In the genomic region with DNA sequence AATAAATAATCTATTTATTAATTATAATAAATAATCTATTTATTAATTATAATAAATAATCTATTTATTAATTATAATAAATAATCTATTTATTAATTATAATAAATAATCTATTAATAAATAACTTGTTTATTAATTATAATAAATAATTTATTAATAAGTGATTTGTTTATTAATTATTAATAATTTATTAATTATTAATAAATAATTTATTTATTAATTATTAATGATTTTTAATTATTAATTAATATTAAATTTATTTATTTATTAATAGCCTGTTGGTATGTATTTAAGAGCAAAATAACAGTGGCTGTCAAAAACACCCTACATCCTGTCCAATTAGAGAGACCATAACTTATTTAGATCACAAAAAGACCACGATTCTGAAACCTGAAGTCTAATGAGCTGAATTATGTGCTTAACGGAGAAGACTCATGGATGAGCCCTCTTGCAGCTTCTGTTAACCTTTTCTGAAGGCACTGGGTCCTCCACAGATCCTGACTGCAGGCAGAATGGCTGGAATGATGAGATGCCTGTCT, we compare ENCODE assay signal across 19 cellular contexts.
DNase-seq lines count a peak whose midpoint lies in the region; ATAC-seq and TF ChIP-seq lines count a peak whose summit lies in the region.
"Had no signal": no experiment of that assay in that cellular context is flagged by ENCODE, and none has a peak within 500 bp of the region (broad histone marks: within the 10 kb centered on the region; RNA-seq: fewer than 3 reads in every experiment).

No MANE protein-coding gene starts in this region.

- H3K9me3 Mint-ChIP-seq in Calu3 (ENCODE audit: low read depth, unreplicated experiment) (no peaks in the 10 kb centered on the region), WTC11 (peaks cover under 1% of the 10 kb centered on the region)
- H3K9me3 Mint-ChIP-seq: H9 had no signal

- no peak overlapping the region for H3K14ac ChIP-seq in IMR-90 (replicated peaks; ENCODE audit: low read depth, low read length)

- in situ Hi-C loops in IMR-90 (cut with MboI; ENCODE audit: low sequenced_read_pairs) = loop anchor here (25.0 kb wide), 1 partner anchor 1189 kb away; no protein-coding TSS in a partner anchor

- peaks cover 0 to 3% of the 10 kb centered on the region in 2 experiments; a peak in 1 of 4 replicates for H3K79me1 ChIP-seq in IMR-90 (ENCODE audit: low read depth in 1 of 2, low read length in 2 of 2)

- no peak overlapping the region for H3K27ac ChIP-seq in IMR-90 (ENCODE audit: insufficient read depth, low read length)
- H3K27ac ChIP-seq in prostate gland = no peak overlapping the region

- DNase-seq in Calu3 = no peak
- no peak for DNase-seq in IMR-90
- no peak for DNase-seq in WTC11 (ENCODE audit: low spot score)
- DNase-seq in kidney tubule cell (ENCODE audit: low spot score) = peak; percentile 6
- no peak for DNase-seq in effector CD4-positive, alpha-beta T cell
- DNase-seq in posterior cingulate gyrus = no peak
- DNase-seq in HEK293T (ENCODE audit: extremely low spot score) = no peak
- no peak for DNase-seq in prostate gland (ENCODE audit: low spot score)
- DNase-seq: AML-193, C1 segment of cervical spinal cord, H9, NCI-H1105, NCI-H146, NCI-H2029, NCI-H2171, NCI-H345, NCI-H524, Right ventricle myocardium superior had no signal

- CTCF ChIA-PET in Calu3 (lab: Charles Lee) (interaction anchor here (0.6 kb wide), 1 partner anchor 31 kb away, joined by 4 read pairs; no protein-coding TSS in a partner anchor), IMR-90 (lab: Yijun Ruan, JAX) (interaction anchor here (0.5 kb wide), 1 partner anchor 8 kb away, joined by 3 read pairs; no protein-coding TSS in a partner anchor), WTC11 (lab: Charles Lee) (interaction anchor here (1.0 kb wide), 1 partner anchor 86 kb away, joined by 3 read pairs; no protein-coding TSS in a partner anchor), HEK293T (lab: Yijun Ruan, JAX) (interaction anchor here (0.6 kb wide), 1 partner anchor 41 kb away, joined by 5 read pairs; no protein-coding TSS in a partner anchor)

- peaks cover 32% of the 10 kb centered on the region for H3K4me1 Mint-ChIP-seq in Calu3 (ENCODE audit: low read depth, unreplicated experiment)
- H3K4me1 Mint-ChIP-seq in WTC11 = no peaks in the 10 kb centered on the region
- H3K4me1 Mint-ChIP-seq: H9 had no signal

- no peak overlapping the region for H3K56ac ChIP-seq in IMR-90 (ENCODE audit: extremely low read depth, insufficient read depth, low read length)

- H3K23ac ChIP-seq in IMR-90 (ENCODE audit: low read depth, low read length) = no peak overlapping the region

- TF ChIP-seq RAD21 in IMR-90 (IDR thresholded peaks at IDR 0.05; ENCODE audit: low read length) = no peak

- no peak overlapping the region for H4K8ac ChIP-seq in IMR-90 (ENCODE audit: low read depth in 2 of 2, low read length in 2 of 2)

- TF ChIP-seq CTCF in Calu3 (IDR thresholded peaks at IDR 0.05; ENCODE audit: unreplicated experiment) (no peak), IMR-90 (conservative IDR thresholded peaks at IDR 0.05; ENCODE audit: low read depth, low read length) (no peak), WTC11 (IDR thresholded peaks at IDR 0.05) (no peak), prostate gland (IDR thresholded peaks at IDR 0.05) (no peak)

- POLR2A ChIA-PET in IMR-90 (lab: Charles Lee; ENCODE audit: unreplicated experiment) = no interaction called here
- POLR2A ChIA-PET in WTC11 (lab: Charles Lee) = no interaction called here
- POLR2A ChIA-PET in HEK293T (lab: Yijun Ruan, JAX) = no interaction called here

- H4K20me1 ChIP-seq in IMR-90 (ENCODE audit: insufficient read depth, low read length) = no peaks in the 10 kb centered on the region

- 0 out of 2 replicates have a peak overlapping the region, but pooled peaks have one; percentile 39 for H2BK20ac ChIP-seq in IMR-90 (ENCODE audit: low read depth, low read length)

- no peak overlapping the region for H2AFZ ChIP-seq in IMR-90 (replicated peaks; ENCODE audit: low read length, poor library complexity)

- peak overlapping the region; percentile 94 for H3K27ac Mint-ChIP-seq in Calu3 (ENCODE audit: unreplicated experiment)
- no peak overlapping the region for H3K27ac Mint-ChIP-seq in WTC11
- H3K27ac Mint-ChIP-seq: H9 had no signal

- H3K4me1 ChIP-seq in IMR-90 (ENCODE audit: control insufficient read depth, insufficient read depth, low read length) (peaks cover 13% of the 10 kb centered on the region), prostate gland (replicated peaks) (no peaks in the 10 kb centered on the region)

- H2AK5ac ChIP-seq in IMR-90 (ENCODE audit: low read depth, low read length) = peak overlapping the region; percentile 48; the same call in 1 of the 2 replicates

- H3K4me3 Mint-ChIP-seq in Calu3 (ENCODE audit: low read depth, unreplicated experiment) = no peak overlapping the region
- H3K4me3 Mint-ChIP-seq in WTC11 = no peak overlapping the region
- H3K4me3 Mint-ChIP-seq: H9 had no signal

- no peaks in the 10 kb centered on the region for H3K27me3 ChIP-seq in IMR-90 (ENCODE audit: control insufficient read depth, insufficient read depth, low read length)
- H3K27me3 ChIP-seq in prostate gland (replicated peaks; ENCODE audit: insufficient read depth) = no peaks in the 10 kb centered on the region

- H3K4me3 ChIP-seq in IMR-90 (ENCODE audit: insufficient read depth, low read depth, low read length) (no peak overlapping the region), prostate gland (no peak overlapping the region)
- H3K4me3 ChIP-seq: GM12878 had no signal

- H2AK9ac ChIP-seq in IMR-90 (replicated peaks; ENCODE audit: low read depth, low read length, poor library complexity) = no peak overlapping the region

- dilution Hi-C loops in IMR-90 (cut with HindIII; ENCODE audit: low sequenced_read_pairs, unreplicated experiment) = no loop called here

- H3K36me3 ChIP-seq in IMR-90 (ENCODE audit: control insufficient read depth, insufficient read depth, low read length) (no peaks in the 10 kb centered on the region), prostate gland (no peaks in the 10 kb centered on the region)

- H3K4me2 ChIP-seq in IMR-90 (ENCODE audit: low read depth, low read length) = no peak overlapping the region

- ATAC-seq in IMR-90 (ENCODE audit: low read depth) = no peak
- no peak for ATAC-seq in WTC11
- ATAC-seq: GM12878 had no signal

- H3K9ac ChIP-seq in IMR-90 (ENCODE audit: low read depth, low read length) = no peak overlapping the region

- H3K4ac ChIP-seq in IMR-90 (ENCODE audit: low read depth, low read length) = no peak overlapping the region

- no peak overlapping the region for H4K91ac ChIP-seq in IMR-90 (ENCODE audit: insufficient read depth, low read depth, low read length)

- H3K9me3 ChIP-seq in IMR-90 (ENCODE audit: control insufficient read depth, insufficient read depth, low read length) (no peaks in the 10 kb centered on the region), prostate gland (no peaks in the 10 kb centered on the region)

- WGBS in IMR-90 (ENCODE audit: extremely low coverage in 2 of 2, insufficient read length in 1 of 2), 2 experiments = no CpG with 5 or more reads among the region's 2 CpGs
- WGBS in prostate gland = 75% methylated on average over 2 of the region's 2 CpGs

- TF ChIP-seq POLR2A in IMR-90 (IDR thresholded peaks at IDR 0.05; ENCODE audit: low read depth, low read length) = no peak
- TF ChIP-seq POLR2A in prostate gland (IDR thresholded peaks at IDR 0.05) = no peak

- no peak overlapping the region; the same call in 1 of the 2 replicates for H2BK120ac ChIP-seq in IMR-90 (ENCODE audit: low read depth, low read length)

- BruUV-seq in Calu3 (replicated peaks; lab: Mats Ljungman, UMichigan) = no TSS peak
- BruUV-seq in IMR-90 (replicated peaks; lab: Mats Ljungman, UMichigan) = no TSS peak

- H2BK15ac ChIP-seq in IMR-90 (ENCODE audit: low read depth, low read length) = peak overlapping the region; percentile 7; the same call in 2 of the 3 replicates

- H3K27me3 Mint-ChIP-seq in Calu3 (ENCODE audit: unreplicated experiment) (no peaks in the 10 kb centered on the region), WTC11 (ENCODE audit: low read depth) (no peaks in the 10 kb centered on the region)

- H2BK5ac ChIP-seq in IMR-90 (ENCODE audit: low read depth, low read length, poor library complexity, severe bottlenecking) = no peak overlapping the region

- peaks cover 5% of the 10 kb centered on the region; the same call in 1 of the 2 replicates for H3K9me1 ChIP-seq in IMR-90 (ENCODE audit: insufficient read depth, low read length)

- peak overlapping the region; percentile 58; the same call in 1 of the 2 replicates for H3K18ac ChIP-seq in IMR-90 (ENCODE audit: low read depth, low read length)

- peaks cover 11% of the 10 kb centered on the region for H3K36me3 Mint-ChIP-seq in Calu3 (ENCODE audit: insufficient read depth, unreplicated experiment)
- no peaks in the 10 kb centered on the region for H3K36me3 Mint-ChIP-seq in WTC11

- intact Hi-C loops in Calu3 (cut with micrococcal nuclease; ENCODE audit: unreplicated experiment) = no loop called here
- intact Hi-C loops in IMR-90 (cut with micrococcal nuclease) = no loop called here
- intact Hi-C loops in posterior cingulate gyrus (cut with DNase I) = no loop called here
- intact Hi-C loops in prostate gland (cut with DNase I) = no loop called here

- no peak overlapping the region for H4K5ac ChIP-seq in IMR-90 (ENCODE audit: low read depth, low read length)

TF ChIP-seq in IMR-90, 13 proteins besides CTCF, POLR2A, EP300 and RAD21 (continues in another document):
- TF ChIP-seq, protein P1, sequence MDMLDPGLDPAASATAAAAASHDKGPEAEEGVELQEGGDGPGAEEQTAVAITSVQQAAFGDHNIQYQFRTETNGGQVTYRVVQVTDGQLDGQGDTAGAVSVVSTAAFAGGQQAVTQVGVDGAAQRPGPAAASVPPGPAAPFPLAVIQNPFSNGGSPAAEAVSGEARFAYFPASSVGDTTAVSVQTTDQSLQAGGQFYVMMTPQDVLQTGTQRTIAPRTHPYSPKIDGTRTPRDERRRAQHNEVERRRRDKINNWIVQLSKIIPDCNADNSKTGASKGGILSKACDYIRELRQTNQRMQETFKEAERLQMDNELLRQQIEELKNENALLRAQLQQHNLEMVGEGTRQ (IDR thresholded peaks at IDR 0.05; ENCODE audit: low read depth, low read length) = no peak

TF ChIP-seq in WTC11, 78 proteins besides CTCF, POLR2A, EP300 and RAD21 (continues in another document):
- no peak for TF ChIP-seq ZNF423 (CRISPR knock-in tag; IDR thresholded peaks at IDR 0.05)

TF ChIP-seq in HEK293T, 16 proteins besides CTCF, POLR2A, EP300 and RAD21 (continues in another document):
- TF ChIP-seq PKNOX1 (IDR thresholded peaks at IDR 0.05) = no peak
- no peak for TF ChIP-seq ELF4 (IDR thresholded peaks at IDR 0.05)
- TF ChIP-seq HDGF (IDR thresholded peaks at IDR 0.05; ENCODE audit: borderline replicate concordance) = no peak
- no peak for TF ChIP-seq SP1 (IDR thresholded peaks at IDR 0.05)
